Comparison of ENCODE assay signal across 1 cellular context in the genomic region with DNA sequence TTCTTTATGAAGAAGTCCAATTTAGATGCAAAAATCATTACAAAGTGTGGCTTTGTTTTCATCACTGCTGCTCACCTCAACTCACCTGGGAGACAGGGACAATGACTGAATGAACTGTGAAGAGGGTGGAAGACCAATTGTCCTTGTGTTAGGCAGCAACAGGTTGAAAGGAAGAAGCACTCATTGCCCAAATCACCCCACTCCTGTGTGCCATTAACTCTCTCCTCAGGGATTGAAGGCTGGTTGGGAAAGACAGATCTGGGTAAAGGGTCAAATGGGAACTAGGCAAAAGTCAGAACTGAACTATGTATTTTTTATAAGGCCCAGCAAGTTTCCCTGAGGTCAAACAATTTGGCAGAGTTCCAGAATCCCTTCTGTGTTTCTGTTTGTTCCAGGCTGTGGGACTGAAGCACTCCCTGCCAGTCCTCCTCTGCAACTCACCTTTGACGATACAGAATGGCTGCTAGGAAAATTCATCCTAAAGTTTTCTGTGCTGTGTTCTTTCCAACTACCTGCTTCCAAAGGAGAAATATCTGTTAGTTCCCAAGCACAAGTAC.
TF ChIP-seq lines count a peak whose summit lies in the region.

No MANE protein-coding gene starts in this region.

TF ChIP-seq in SK-N-SH, 30 proteins besides CTCF, POLR2A, EP300 and RAD21 (continued from another document):
- no peak for TF ChIP-seq CHD2 (IDR thresholded peaks at IDR 0.05; ENCODE audit: low read length, partially characterized antibody)
- no peak for TF ChIP-seq MEF2A (IDR thresholded peaks at IDR 0.05; ENCODE audit: borderline replicate concordance, low read depth)
- TF ChIP-seq FOXJ3 (CRISPR knock-in tag; IDR thresholded peaks at IDR 0.05): no peak
TF ChIP-seq in SK-N-SH: peak in this region for 0.
